Comparison of ENCODE assay signal across 26 cellular contexts in genomic region chr14:28055008-28055407, GRCh38.
"Had no signal": no experiment of that assay in that cellular context is flagged by ENCODE, and none has a peak within 500 bp of the region (broad histone marks: within the 10 kb centered on the region; RNA-seq: fewer than 3 reads in every experiment).

No MANE protein-coding gene starts in this region.

- H3K36me3 Mint-ChIP-seq: neural progenitor cell; stimulated activated effector memory CD8-positive, alpha-beta T cell treated with anti-CD3 and anti-CD28 coated beads, Interleukin-12 subunit alpha, Interleukin-12 subunit beta, amount 100 ng/mL, for 72 hours; stimulated activated naive B cell treated with anti-CD40 and anti-IgM and Interleukin-4, amounts not matched to agents 10 μg/mL and 1 μg/mL and 100 μg/mL, for 72 hours had no signal

- H3K27ac Mint-ChIP-seq: nephron; neural progenitor cell; progenitor cell of endocrine pancreas; stimulated activated effector memory CD8-positive, alpha-beta T cell treated with anti-CD3 and anti-CD28 coated beads, Interleukin-12 subunit alpha, Interleukin-12 subunit beta, amount 100 ng/mL, for 72 hours; stimulated activated naive B cell treated with anti-CD40 and anti-IgM and Interleukin-4, amounts not matched to agents 10 μg/mL and 1 μg/mL and 100 μg/mL, for 72 hours; stimulated activated naive CD8-positive, alpha-beta T cell treated with anti-CD3 and anti-CD28 coated beads, Interleukin-15, Interleukin-2, amounts not matched to agents 100 ng/mL and 50 ng/mL, for 24 hours had no signal

- H3K4me1 ChIP-seq: parathyroid adenoma, psoas muscle, right lobe of liver, stomach, thyroid gland, vagina had no signal

- H3K27me3 ChIP-seq: neural progenitor cell, ovary, right lobe of liver, sigmoid colon, stomach, thyroid gland, tibial nerve, upper lobe of left lung, vagina had no signal

- H3K9me3 ChIP-seq: ovary, psoas muscle, right lobe of liver, sigmoid colon, stomach, thoracic aorta, thyroid gland, tibial nerve, upper lobe of left lung, vagina had no signal

- H3K79me2 ChIP-seq: parathyroid adenoma had no signal

- H3K4me3 Mint-ChIP-seq: nephron; neural progenitor cell; stimulated activated effector memory CD8-positive, alpha-beta T cell treated with anti-CD3 and anti-CD28 coated beads, Interleukin-12 subunit alpha, Interleukin-12 subunit beta, amount 100 ng/mL, for 72 hours; stimulated activated naive B cell treated with anti-CD40 and anti-IgM and Interleukin-4, amounts not matched to agents 10 μg/mL and 1 μg/mL and 100 μg/mL, for 72 hours; stimulated activated naive CD8-positive, alpha-beta T cell treated with anti-CD3 and anti-CD28 coated beads, Interleukin-15, Interleukin-2, amounts not matched to agents 100 ng/mL and 50 ng/mL, for 24 hours had no signal

- H3K36me3 ChIP-seq: neural progenitor cell, ovary, right lobe of liver, sigmoid colon, stomach, thoracic aorta, thyroid gland, tibial nerve, upper lobe of left lung, vagina had no signal

- H2AFZ ChIP-seq: neural progenitor cell, parathyroid adenoma had no signal

- H3K4me1 Mint-ChIP-seq: nephron; stimulated activated effector memory CD8-positive, alpha-beta T cell treated with anti-CD3 and anti-CD28 coated beads, Interleukin-12 subunit alpha, Interleukin-12 subunit beta, amount 100 ng/mL, for 72 hours; stimulated activated naive B cell treated with anti-CD40 and anti-IgM and Interleukin-4, amounts not matched to agents 10 μg/mL and 1 μg/mL and 100 μg/mL, for 72 hours had no signal

- H3K27ac ChIP-seq: neural progenitor cell, ovary, parathyroid adenoma, psoas muscle, right lobe of liver, sigmoid colon, stomach, thoracic aorta, thyroid gland, tibial nerve, upper lobe of left lung, vagina had no signal

- H3K9me3 Mint-ChIP-seq: nephron, neural progenitor cell had no signal

- H3K27me3 Mint-ChIP-seq: progenitor cell of endocrine pancreas; stimulated activated naive B cell treated with anti-CD40 and anti-IgM and Interleukin-4, amounts not matched to agents 10 μg/mL and 1 μg/mL and 100 μg/mL, for 72 hours; stimulated activated naive CD8-positive, alpha-beta T cell treated with anti-CD3 and anti-CD28 coated beads, Interleukin-15, Interleukin-2, amounts not matched to agents 100 ng/mL and 50 ng/mL, for 24 hours had no signal

- ATAC-seq: psoas muscle; right cardiac atrium; right lobe of liver; stimulated activated effector memory CD8-positive, alpha-beta T cell treated with anti-CD3 and anti-CD28 coated beads, Interleukin-12 subunit alpha, Interleukin-12 subunit beta, amount 100 ng/mL, for 72 hours; stimulated activated naive B cell treated with anti-CD40 and anti-IgM and Interleukin-4, amounts not matched to agents 10 μg/mL and 1 μg/mL and 100 μg/mL, for 72 hours had no signal

- H3K9ac ChIP-seq: neural progenitor cell, parathyroid adenoma had no signal

- H3K4me3 ChIP-seq: neural progenitor cell, ovary, psoas muscle, right lobe of liver, sigmoid colon, stomach, thoracic aorta, thyroid gland, tibial nerve, upper lobe of left lung, vagina had no signal

- H3K4me2 ChIP-seq: neural progenitor cell had no signal

- DNase-seq: occipital lobe; ovary; psoas muscle; right cardiac atrium; right lobe of liver; sigmoid colon; small intestine; stimulated activated CD4-positive, alpha-beta T cell treated with anti-CD3 and anti-CD28 coated beads, Interleukin-15, amount 100 ng/mL, for 24 hours; stimulated activated CD4-positive, alpha-beta T cell treated with anti-CD3 and anti-CD28 coated beads, Interleukin-2, amount 100 ng/mL, for 24 hours; stimulated activated CD4-positive, alpha-beta T cell treated with anti-CD3 and anti-CD28 coated beads, Interleukin-2, amount 100 ng/mL, for 48 hours; stimulated activated CD4-positive, alpha-beta T cell treated with anti-CD3 and anti-CD28 coated beads, Interleukin-4, amount 100 ng/mL, for 24 hours; stimulated activated naive B cell treated with anti-CD40 and anti-IgM and Interleukin-4, amounts not matched to agents 10 μg/mL and 1 μg/mL and 100 μg/mL, for 72 hours; stimulated activated naive CD4-positive, alpha-beta T cell treated with Interleukin-2 at 50 U/mL for 16 hours; stomach; thyroid gland; trophoblast cell; upper lobe of left lung had no signal
